In the genomic region with DNA sequence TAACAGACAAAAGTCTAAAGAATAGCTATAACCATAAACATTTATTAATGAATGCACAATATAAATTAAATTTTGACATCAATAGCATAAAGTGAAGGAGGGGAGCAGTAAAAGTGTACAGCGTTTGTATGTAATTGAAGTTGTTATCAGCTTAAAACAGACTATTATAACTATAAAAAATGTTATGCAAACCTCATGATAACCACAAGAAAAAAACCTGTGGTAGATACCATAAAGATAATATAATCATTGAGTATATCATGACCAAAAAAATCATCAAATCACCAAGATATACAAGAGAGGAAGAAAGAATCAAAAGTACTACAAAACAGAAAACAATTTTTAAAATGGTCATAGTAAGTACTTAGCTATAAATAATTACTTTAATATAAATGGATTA, we compare ENCODE assay signal across 21 cellular contexts.
DNase-seq lines count a peak whose midpoint lies in the region; FAIRE-seq lines count a peak whose summit lies in the region.
"Had no signal": no experiment of that assay in that cellular context is flagged by ENCODE, and none has a peak within 500 bp of the region (broad histone marks: within the 10 kb centered on the region; RNA-seq: fewer than 3 reads in every experiment).

No MANE protein-coding gene starts in this region.

- no peaks in the 10 kb centered on the region for H3K27me3 ChIP-seq in small intestine (ENCODE audit: control insufficient read depth in 2 of 2, insufficient read depth in 2 of 2, low read length in 2 of 2)
- H3K27me3 ChIP-seq: BLaER1 treated with 17β-estradiol and CSF1 and Interleukin-3, amounts not matched to agents 10 nM and 100 nM had no signal

- DNase-seq in GF-D8 (lab: John Stamatoyannopoulos, UW) = peak; percentile 28
- no peak for DNase-seq in small intestine
- no peak for DNase-seq in DMS153 treated with DMSO at 0.1 percent for 48 hours (lab: John Stamatoyannopoulos, UW; ENCODE audit: unreplicated experiment)
- DNase-seq in activated T-cell treated with anti-CD3 and anti-CD28 coated beads for 4 hours = no peak
- DNase-seq: AML-193; Caco-2; Calu3; CD8-positive, alpha-beta T cell; DMS53; DMS79; DND-41; EL; GDM1 had no signal

- H3K36me3 ChIP-seq in small intestine (ENCODE audit: control insufficient read depth in 2 of 2, insufficient read depth in 2 of 2, low read length in 2 of 2) = no peaks in the 10 kb centered on the region
- H3K36me3 ChIP-seq: BLaER1 treated with 17β-estradiol and CSF1 and Interleukin-3, amounts not matched to agents 10 nM and 100 nM had no signal

- no peak overlapping the region for H3K4me3 ChIP-seq in small intestine (ENCODE audit: low read depth in 1 of 2, low read length in 2 of 2)
- H3K4me3 ChIP-seq: A549; BLaER1 treated with 17β-estradiol and CSF1 and Interleukin-3, amounts not matched to agents 10 nM and 100 nM had no signal

- peak; percentile 62 for FAIRE-seq in colon (lab: Jason Lieb, UNC)
- FAIRE-seq in small intestine (lab: Jason Lieb, UNC) = peak; percentile 82
- FAIRE-seq: A549, D721Med, GM12891, GM19239 had no signal

- 3 to 53% (median 35%) methylated on average over 1 of the region's 1 CpG for WGBS in small intestine, 3 donors

- no peaks in the 10 kb centered on the region for H3K9me3 ChIP-seq in small intestine (ENCODE audit: control insufficient read depth, low read depth)

- H3K4me1 ChIP-seq in small intestine (ENCODE audit: control insufficient read depth in 2 of 2, insufficient read depth in 1 of 2, low read depth in 1 of 2, low read length in 1 of 2) = no peaks in the 10 kb centered on the region
- H3K4me1 ChIP-seq: A549, Caco-2 had no signal

- no peak overlapping the region for H3K27ac ChIP-seq in small intestine (ENCODE audit: low read depth in 1 of 2, low read length in 1 of 2)
- H3K27ac ChIP-seq: 22Rv1; A549; BLaER1 treated with 17β-estradiol and CSF1 and Interleukin-3, amounts not matched to agents 10 nM and 100 nM; C4-2B had no signal
